1 cellular context compared by ENCODE assay signal in genomic region chr5:9062873-9063272, GRCh38.
TF ChIP-seq lines count a peak whose summit lies in the region.

No MANE protein-coding gene starts in this region.

TF ChIP-seq in GM12878, 131 proteins besides CTCF, POLR2A, EP300 and RAD21 (continued from another document):
- TF ChIP-seq E4F1 (IDR thresholded peaks at IDR 0.05; ENCODE audit: borderline replicate concordance, partially characterized antibody) (no peak), NR2F1 (conservative IDR thresholded peaks at IDR 0.05) (peak; percentile 42; the same call in 1 of the 2 replicates), STAT3 (IDR thresholded peaks at IDR 0.05; ENCODE audit: low read depth, low read length) (no peak), BHLHE40 (IDR thresholded peaks at IDR 0.05; ENCODE audit: borderline replicate concordance in 1 of 2, low read depth in 2 of 2, low read length in 1 of 2) (peak; percentile 13 to 53; a peak in 1 of 4 replicates), MTA2 (IDR thresholded peaks at IDR 0.05; ENCODE audit: low read depth) (peak; percentile 70), BCL11A (IDR thresholded peaks at IDR 0.05; ENCODE audit: low read depth, low read length) (0 out of 2 replicates have a peak, but pooled peaks have one; percentile 50), ATF3 (IDR thresholded peaks at IDR 0.05; ENCODE audit: borderline replicate concordance, extremely low read depth, low read depth, low read length) (no peak), EGR1 (IDR thresholded peaks at IDR 0.05; ENCODE audit: borderline replicate concordance in 1 of 2, low read depth in 2 of 2, low read length in 2 of 2) (no peak), HDGF (IDR thresholded peaks at IDR 0.05) (no peak), KLF5 (IDR thresholded peaks at IDR 0.05; ENCODE audit: partially characterized antibody) (no peak), TCF7 (IDR thresholded peaks at IDR 0.05; ENCODE audit: borderline replicate concordance) (no peak), ZSCAN29 (IDR thresholded peaks at IDR 0.05) (no peak), EED (IDR thresholded peaks at IDR 0.05; ENCODE audit: low read depth) (no peak), NKRF (conservative IDR thresholded peaks at IDR 0.05) (0 out of 2 replicates have a peak, but pooled peaks have one; percentile 29), SIN3A (IDR thresholded peaks at IDR 0.05; ENCODE audit: low read depth, low read length) (no peak), LARP7 (IDR thresholded peaks at IDR 0.05) (no peak), YY1 (IDR thresholded peaks at IDR 0.05; ENCODE audit: low read depth, low read length) (no peak), GABPA (IDR thresholded peaks at IDR 0.05; ENCODE audit: low read depth) (no peak), RBBP5 (conservative IDR thresholded peaks at IDR 0.05) (no peak), POLR2AphosphoS5 (IDR thresholded peaks at IDR 0.05; ENCODE audit: low read length) (no peak), CHD4 (IDR thresholded peaks at IDR 0.05) (no peak), IRF3 (IDR thresholded peaks at IDR 0.05) (no peak), RELB (IDR thresholded peaks at IDR 0.05; ENCODE audit: low read depth) (peak; percentile 81), SPI1 (IDR thresholded peaks at IDR 0.05; ENCODE audit: borderline replicate concordance, insufficient read depth, low read depth, low read length) (no peak), SUPT20H (IDR thresholded peaks at IDR 0.05; ENCODE audit: borderline replicate concordance, control insufficient read depth, low read depth, low read length) (no peak), PAX5 (IDR thresholded peaks at IDR 0.05; ENCODE audit: borderline replicate concordance, low read depth, low read length) (peak; percentile 16; the same call in 1 of the 2 replicates), MAX (IDR thresholded peaks at IDR 0.05; ENCODE audit: low read depth, low read length) (no peak), SMAD5 (IDR thresholded peaks at IDR 0.05; ENCODE audit: low read depth) (no peak), NR2C1 (IDR thresholded peaks at IDR 0.05) (no peak), ZNF24 (IDR thresholded peaks at IDR 0.05) (no peak), SREBF2 (IDR thresholded peaks at IDR 0.05; ENCODE audit: low read length) (no peak), ESRRA (IDR thresholded peaks at IDR 0.05; ENCODE audit: low read length) (no peak), ZNF687 (IDR thresholded peaks at IDR 0.05) (peak; percentile 64), BRCA1 (IDR thresholded peaks at IDR 0.05; ENCODE audit: low read depth, low read length) (no peak), SMC3 (IDR thresholded peaks at IDR 0.05; ENCODE audit: borderline replicate concordance, low read length) (no peak), USF1 (IDR thresholded peaks at IDR 0.05; ENCODE audit: borderline replicate concordance, extremely low read length, insufficient read depth, low read depth, low read length) (no peak), SMARCA5 (IDR thresholded peaks at IDR 0.05) (no peak), DPF2 (IDR thresholded peaks at IDR 0.05) (peak; percentile 78; the same call in 1 of the 2 replicates), GATAD2B (conservative IDR thresholded peaks at IDR 0.05; ENCODE audit: low read depth) (peak; percentile 90), HDAC6 (IDR thresholded peaks at IDR 0.05; ENCODE audit: unreplicated experiment) (no peak), ZBED1 (IDR thresholded peaks at IDR 0.05; ENCODE audit: borderline replicate concordance) (no peak), JUND (IDR thresholded peaks at IDR 0.05; ENCODE audit: low read depth, low read length) (no peak), TAF1 (IDR thresholded peaks at IDR 0.05; ENCODE audit: borderline replicate concordance, low read depth, low read length) (no peak), RELA (IDR thresholded peaks at IDR 0.05; ENCODE audit: borderline replicate concordance, partially characterized antibody) (peak; percentile 36), NFIC (IDR thresholded peaks at IDR 0.05; ENCODE audit: low read depth, low read length) (no peak; the same call in 1 of the 2 replicates), CREM (IDR thresholded peaks at IDR 0.05; ENCODE audit: low read depth) (no peak), TCF12 (IDR thresholded peaks at IDR 0.05; ENCODE audit: low read depth, low read length) (0 out of 2 replicates have a peak, but pooled peaks have one; percentile 25), RUNX3 (IDR thresholded peaks at IDR 0.05; ENCODE audit: low read length) (peak; percentile 50; the same call in 1 of the 2 replicates), STAT1 (conservative IDR thresholded peaks at IDR 0.05) (no peak), YBX1 (IDR thresholded peaks at IDR 0.05) (no peak), IKZF2 (IDR thresholded peaks at IDR 0.05) (peak; percentile 68 to 79; a peak in 2 of 4 replicates), PAX8 (IDR thresholded peaks at IDR 0.05) (no peak), SP1 (IDR thresholded peaks at IDR 0.05; ENCODE audit: low read depth, low read length) (no peak), USF2 (IDR thresholded peaks at IDR 0.05; ENCODE audit: borderline replicate concordance, low read depth, low read length) (no peak), NBN (IDR thresholded peaks at IDR 0.05) (0 out of 2 replicates have a peak, but pooled peaks have one; percentile 43), TBL1XR1 (IDR thresholded peaks at IDR 0.05; ENCODE audit: low read depth, low read length) (no peak), MLLT1 (IDR thresholded peaks at IDR 0.05) (no peak), POLR2AphosphoS2 (IDR thresholded peaks at IDR 0.05; ENCODE audit: low read depth, low read length) (no peak), CBFB (IDR thresholded peaks at IDR 0.05; ENCODE audit: low read depth) (no peak), BMI1 (IDR thresholded peaks at IDR 0.05; ENCODE audit: borderline replicate concordance) (0 out of 2 replicates have a peak, but pooled peaks have one; percentile 28), FOS (IDR thresholded peaks at IDR 0.05; ENCODE audit: borderline replicate concordance, extremely low read depth, insufficient read length) (no peak)
